1 cellular context compared by ENCODE assay signal in the genomic region with DNA sequence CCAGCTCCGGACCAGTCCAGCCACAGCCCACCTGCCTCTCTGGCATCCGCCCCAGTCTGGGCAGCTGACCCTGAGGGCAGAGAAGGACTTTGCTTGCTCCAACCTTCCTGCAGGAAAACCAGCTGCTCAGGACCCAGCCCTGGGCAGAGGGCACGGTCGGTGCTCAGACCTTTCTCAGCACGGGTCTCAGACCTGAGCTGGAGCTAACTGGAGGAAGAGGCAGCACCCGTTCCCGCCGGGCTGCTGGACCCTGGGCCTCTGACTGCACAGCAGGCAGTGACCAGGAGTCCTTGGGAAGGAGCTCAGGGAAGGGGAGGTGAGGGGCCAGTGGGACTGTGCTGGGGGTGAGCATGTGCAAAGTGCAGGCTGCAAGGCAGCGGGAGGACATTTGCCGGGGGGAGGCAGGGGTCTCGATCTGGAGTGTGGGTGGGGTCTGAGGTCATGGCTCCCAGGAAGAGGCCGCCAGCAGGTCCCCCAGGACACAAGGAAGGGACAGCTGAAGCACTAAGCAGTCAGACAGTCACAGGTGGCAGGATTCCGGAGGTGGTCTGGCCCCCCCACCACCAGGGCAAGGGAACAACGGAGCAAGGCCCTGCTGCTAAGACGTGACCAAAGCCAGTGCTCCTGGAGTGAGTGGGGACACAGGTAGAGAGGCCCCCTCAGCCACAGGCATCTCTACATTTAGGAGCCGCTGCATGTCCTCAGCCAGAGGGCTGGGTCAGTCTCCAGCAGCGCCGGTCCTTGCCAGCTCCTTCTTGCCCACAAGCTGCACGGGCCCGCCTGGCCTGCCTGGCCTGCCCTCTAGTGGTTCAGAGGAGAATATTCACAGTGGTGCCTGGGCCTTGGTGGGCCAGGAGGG.
TF ChIP-seq lines count a peak whose summit lies in the region.

No MANE protein-coding gene starts in this region.

TF ChIP-seq in K562, 482 proteins besides CTCF, POLR2A, EP300 and RAD21 (continues in another document):
- TF ChIP-seq PML (IDR thresholded peaks at IDR 0.05; ENCODE audit: low read length) (no peak), ZNF165 (CRISPR knock-in tag; IDR thresholded peaks at IDR 0.05; ENCODE audit: borderline replicate concordance) (no peak), MAZ (CRISPR knock-in tag; conservative IDR thresholded peaks at IDR 0.05 in 1 of 2, IDR thresholded peaks at IDR 0.05 in 1 of 2) (peak in 1 of 2 experiments; percentile 58; a peak in 1 of 4 replicates), EWSR1 (IDR thresholded peaks at IDR 0.05; ENCODE audit: borderline replicate concordance, low read depth, partially characterized antibody) (no peak), ZNF3 (CRISPR knock-in tag; IDR thresholded peaks at IDR 0.05) (no peak), KHSRP (IDR thresholded peaks at IDR 0.05) (no peak), ZNF644 (tag; IDR thresholded peaks at IDR 0.05; ENCODE audit: low read depth) (no peak), RBM22 (IDR thresholded peaks at IDR 0.05; ENCODE audit: low read depth, low read length, poor library complexity, severe bottlenecking) (no peak), TFAM (CRISPR knock-in tag; conservative IDR thresholded peaks at IDR 0.05) (no peak), DNMT1 (IDR thresholded peaks at IDR 0.05) (no peak), MTA1 (IDR thresholded peaks at IDR 0.05; ENCODE audit: borderline replicate concordance) (0 out of 2 replicates have a peak, but pooled peaks have one; percentile 37), ZNF184 (CRISPR knock-in tag; IDR thresholded peaks at IDR 0.05) (no peak), NFIC (IDR thresholded peaks at IDR 0.05) (no peak), TEAD4 (IDR thresholded peaks at IDR 0.05; ENCODE audit: low read length) (no peak), TEAD4 (CRISPR knock-in tag; IDR thresholded peaks at IDR 0.05; ENCODE audit: borderline replicate concordance) (no peak), LARP7 (IDR thresholded peaks at IDR 0.05) (no peak), SMAD4 (CRISPR knock-in tag; conservative IDR thresholded peaks at IDR 0.05) (no peak), ERF (CRISPR knock-in tag; IDR thresholded peaks at IDR 0.05) (no peak), THRAP3 (IDR thresholded peaks at IDR 0.05; ENCODE audit: borderline replicate concordance) (no peak), FOS (IDR thresholded peaks at IDR 0.05; ENCODE audit: extremely low read depth, insufficient read length) (no peak), TBL1XR1 (IDR thresholded peaks at IDR 0.05; ENCODE audit: low read length in 2 of 2) (0 out of 4 replicates have a peak, but pooled peaks of 1 of the 2 experiments have one; percentile 34), CTBP1 (IDR thresholded peaks at IDR 0.05; ENCODE audit: borderline replicate concordance) (0 out of 2 replicates have a peak, but pooled peaks have one; percentile 18)
- TF ChIP-seq, protein P1, sequence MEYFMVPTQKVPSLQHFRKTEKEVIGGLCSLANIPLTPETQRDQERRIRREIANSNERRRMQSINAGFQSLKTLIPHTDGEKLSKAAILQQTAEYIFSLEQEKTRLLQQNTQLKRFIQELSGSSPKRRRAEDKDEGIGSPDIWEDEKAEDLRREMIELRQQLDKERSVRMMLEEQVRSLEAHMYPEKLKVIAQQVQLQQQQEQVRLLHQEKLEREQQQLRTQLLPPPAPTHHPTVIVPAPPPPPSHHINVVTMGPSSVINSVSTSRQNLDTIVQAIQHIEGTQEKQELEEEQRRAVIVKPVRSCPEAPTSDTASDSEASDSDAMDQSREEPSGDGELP (CRISPR knock-in tag; IDR thresholded peaks at IDR 0.05; ENCODE audit: borderline replicate concordance): peak; percentile 67; the same call in 1 of the 2 replicates
- TF ChIP-seq, protein P2, sequence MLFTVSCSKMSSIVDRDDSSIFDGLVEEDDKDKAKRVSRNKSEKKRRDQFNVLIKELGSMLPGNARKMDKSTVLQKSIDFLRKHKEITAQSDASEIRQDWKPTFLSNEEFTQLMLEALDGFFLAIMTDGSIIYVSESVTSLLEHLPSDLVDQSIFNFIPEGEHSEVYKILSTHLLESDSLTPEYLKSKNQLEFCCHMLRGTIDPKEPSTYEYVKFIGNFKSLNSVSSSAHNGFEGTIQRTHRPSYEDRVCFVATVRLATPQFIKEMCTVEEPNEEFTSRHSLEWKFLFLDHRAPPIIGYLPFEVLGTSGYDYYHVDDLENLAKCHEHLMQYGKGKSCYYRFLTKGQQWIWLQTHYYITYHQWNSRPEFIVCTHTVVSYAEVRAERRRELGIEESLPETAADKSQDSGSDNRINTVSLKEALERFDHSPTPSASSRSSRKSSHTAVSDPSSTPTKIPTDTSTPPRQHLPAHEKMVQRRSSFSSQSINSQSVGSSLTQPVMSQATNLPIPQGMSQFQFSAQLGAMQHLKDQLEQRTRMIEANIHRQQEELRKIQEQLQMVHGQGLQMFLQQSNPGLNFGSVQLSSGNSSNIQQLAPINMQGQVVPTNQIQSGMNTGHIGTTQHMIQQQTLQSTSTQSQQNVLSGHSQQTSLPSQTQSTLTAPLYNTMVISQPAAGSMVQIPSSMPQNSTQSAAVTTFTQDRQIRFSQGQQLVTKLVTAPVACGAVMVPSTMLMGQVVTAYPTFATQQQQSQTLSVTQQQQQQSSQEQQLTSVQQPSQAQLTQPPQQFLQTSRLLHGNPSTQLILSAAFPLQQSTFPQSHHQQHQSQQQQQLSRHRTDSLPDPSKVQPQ (CRISPR knock-in tag; IDR thresholded peaks at IDR 0.05; ENCODE audit: borderline replicate concordance): no peak
- TF ChIP-seq, protein P3, sequence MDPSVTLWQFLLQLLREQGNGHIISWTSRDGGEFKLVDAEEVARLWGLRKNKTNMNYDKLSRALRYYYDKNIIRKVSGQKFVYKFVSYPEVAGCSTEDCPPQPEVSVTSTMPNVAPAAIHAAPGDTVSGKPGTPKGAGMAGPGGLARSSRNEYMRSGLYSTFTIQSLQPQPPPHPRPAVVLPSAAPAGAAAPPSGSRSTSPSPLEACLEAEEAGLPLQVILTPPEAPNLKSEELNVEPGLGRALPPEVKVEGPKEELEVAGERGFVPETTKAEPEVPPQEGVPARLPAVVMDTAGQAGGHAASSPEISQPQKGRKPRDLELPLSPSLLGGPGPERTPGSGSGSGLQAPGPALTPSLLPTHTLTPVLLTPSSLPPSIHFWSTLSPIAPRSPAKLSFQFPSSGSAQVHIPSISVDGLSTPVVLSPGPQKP (CRISPR knock-in tag; IDR thresholded peaks at IDR 0.05): no peak
- TF ChIP-seq, protein P4, sequence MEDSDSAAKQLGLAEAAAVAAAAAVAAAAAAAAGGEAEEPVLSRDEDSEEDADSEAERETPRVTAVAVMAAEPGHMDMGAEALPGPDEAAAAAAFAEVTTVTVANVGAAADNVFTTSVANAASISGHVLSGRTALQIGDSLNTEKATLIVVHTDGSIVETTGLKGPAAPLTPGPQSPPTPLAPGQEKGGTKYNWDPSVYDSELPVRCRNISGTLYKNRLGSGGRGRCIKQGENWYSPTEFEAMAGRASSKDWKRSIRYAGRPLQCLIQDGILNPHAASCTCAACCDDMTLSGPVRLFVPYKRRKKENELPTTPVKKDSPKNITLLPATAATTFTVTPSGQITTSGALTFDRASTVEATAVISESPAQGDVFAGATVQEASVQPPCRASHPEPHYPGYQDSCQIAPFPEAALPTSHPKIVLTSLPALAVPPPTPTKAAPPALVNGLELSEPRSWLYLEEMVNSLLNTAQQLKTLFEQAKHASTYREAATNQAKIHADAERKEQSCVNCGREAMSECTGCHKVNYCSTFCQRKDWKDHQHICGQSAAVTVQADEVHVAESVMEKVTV (CRISPR knock-in tag; IDR thresholded peaks at IDR 0.05): no peak
- TF ChIP-seq, protein P5, sequence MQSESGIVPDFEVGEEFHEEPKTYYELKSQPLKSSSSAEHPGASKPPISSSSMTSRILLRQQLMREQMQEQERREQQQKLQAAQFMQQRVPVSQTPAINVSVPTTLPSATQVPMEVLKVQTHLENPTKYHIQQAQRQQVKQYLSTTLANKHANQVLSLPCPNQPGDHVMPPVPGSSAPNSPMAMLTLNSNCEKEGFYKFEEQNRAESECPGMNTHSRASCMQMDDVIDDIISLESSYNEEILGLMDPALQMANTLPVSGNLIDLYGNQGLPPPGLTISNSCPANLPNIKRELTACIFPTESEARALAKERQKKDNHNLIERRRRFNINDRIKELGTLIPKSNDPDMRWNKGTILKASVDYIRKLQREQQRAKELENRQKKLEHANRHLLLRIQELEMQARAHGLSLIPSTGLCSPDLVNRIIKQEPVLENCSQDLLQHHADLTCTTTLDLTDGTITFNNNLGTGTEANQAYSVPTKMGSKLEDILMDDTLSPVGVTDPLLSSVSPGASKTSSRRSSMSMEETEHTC (IDR thresholded peaks at IDR 0.05): no peak
- TF ChIP-seq, protein P6, sequence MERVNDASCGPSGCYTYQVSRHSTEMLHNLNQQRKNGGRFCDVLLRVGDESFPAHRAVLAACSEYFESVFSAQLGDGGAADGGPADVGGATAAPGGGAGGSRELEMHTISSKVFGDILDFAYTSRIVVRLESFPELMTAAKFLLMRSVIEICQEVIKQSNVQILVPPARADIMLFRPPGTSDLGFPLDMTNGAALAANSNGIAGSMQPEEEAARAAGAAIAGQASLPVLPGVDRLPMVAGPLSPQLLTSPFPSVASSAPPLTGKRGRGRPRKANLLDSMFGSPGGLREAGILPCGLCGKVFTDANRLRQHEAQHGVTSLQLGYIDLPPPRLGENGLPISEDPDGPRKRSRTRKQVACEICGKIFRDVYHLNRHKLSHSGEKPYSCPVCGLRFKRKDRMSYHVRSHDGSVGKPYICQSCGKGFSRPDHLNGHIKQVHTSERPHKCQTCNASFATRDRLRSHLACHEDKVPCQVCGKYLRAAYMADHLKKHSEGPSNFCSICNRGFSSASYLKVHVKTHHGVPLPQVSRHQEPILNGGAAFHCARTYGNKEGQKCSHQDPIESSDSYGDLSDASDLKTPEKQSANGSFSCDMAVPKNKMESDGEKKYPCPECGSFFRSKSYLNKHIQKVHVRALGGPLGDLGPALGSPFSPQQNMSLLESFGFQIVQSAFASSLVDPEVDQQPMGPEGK (CRISPR knock-in tag; IDR thresholded peaks at IDR 0.05; ENCODE audit: borderline replicate concordance): no peak
- TF ChIP-seq, protein P7, sequence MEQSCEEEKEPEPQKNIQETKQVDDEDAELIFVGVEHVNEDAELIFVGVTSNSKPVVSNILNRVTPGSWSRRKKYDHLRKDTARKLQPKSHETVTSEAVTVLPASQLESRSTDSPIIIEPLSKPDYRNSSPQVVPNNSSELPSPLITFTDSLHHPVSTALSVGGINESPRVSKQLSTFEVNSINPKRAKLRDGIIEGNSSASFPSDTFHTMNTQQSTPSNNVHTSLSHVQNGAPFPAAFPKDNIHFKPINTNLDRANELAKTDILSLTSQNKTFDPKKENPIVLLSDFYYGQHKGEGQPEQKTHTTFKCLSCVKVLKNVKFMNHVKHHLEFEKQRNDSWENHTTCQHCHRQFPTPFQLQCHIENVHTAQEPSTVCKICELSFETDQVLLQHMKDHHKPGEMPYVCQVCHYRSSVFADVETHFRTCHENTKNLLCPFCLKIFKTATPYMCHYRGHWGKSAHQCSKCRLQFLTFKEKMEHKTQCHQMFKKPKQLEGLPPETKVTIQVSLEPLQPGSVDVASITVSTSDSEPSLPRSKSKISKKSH (CRISPR knock-in tag; IDR thresholded peaks at IDR 0.05): no peak
- TF ChIP-seq, protein P8, sequence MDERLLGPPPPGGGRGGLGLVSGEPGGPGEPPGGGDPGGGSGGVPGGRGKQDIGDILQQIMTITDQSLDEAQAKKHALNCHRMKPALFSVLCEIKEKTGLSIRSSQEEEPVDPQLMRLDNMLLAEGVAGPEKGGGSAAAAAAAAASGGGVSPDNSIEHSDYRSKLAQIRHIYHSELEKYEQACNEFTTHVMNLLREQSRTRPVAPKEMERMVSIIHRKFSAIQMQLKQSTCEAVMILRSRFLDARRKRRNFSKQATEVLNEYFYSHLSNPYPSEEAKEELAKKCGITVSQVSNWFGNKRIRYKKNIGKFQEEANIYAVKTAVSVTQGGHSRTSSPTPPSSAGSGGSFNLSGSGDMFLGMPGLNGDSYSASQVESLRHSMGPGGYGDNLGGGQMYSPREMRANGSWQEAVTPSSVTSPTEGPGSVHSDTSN (CRISPR knock-in tag; IDR thresholded peaks at IDR 0.05; ENCODE audit: low read depth): no peak
- TF ChIP-seq, protein P8 (tag; conservative IDR thresholded peaks at IDR 0.05; ENCODE audit: low read depth): no peak
- TF ChIP-seq, protein P9, sequence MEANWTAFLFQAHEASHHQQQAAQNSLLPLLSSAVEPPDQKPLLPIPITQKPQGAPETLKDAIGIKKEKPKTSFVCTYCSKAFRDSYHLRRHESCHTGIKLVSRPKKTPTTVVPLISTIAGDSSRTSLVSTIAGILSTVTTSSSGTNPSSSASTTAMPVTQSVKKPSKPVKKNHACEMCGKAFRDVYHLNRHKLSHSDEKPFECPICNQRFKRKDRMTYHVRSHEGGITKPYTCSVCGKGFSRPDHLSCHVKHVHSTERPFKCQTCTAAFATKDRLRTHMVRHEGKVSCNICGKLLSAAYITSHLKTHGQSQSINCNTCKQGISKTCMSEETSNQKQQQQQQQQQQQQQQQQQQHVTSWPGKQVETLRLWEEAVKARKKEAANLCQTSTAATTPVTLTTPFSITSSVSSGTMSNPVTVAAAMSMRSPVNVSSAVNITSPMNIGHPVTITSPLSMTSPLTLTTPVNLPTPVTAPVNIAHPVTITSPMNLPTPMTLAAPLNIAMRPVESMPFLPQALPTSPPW (CRISPR knock-in tag; IDR thresholded peaks at IDR 0.05): no peak
- TF ChIP-seq, protein P10, sequence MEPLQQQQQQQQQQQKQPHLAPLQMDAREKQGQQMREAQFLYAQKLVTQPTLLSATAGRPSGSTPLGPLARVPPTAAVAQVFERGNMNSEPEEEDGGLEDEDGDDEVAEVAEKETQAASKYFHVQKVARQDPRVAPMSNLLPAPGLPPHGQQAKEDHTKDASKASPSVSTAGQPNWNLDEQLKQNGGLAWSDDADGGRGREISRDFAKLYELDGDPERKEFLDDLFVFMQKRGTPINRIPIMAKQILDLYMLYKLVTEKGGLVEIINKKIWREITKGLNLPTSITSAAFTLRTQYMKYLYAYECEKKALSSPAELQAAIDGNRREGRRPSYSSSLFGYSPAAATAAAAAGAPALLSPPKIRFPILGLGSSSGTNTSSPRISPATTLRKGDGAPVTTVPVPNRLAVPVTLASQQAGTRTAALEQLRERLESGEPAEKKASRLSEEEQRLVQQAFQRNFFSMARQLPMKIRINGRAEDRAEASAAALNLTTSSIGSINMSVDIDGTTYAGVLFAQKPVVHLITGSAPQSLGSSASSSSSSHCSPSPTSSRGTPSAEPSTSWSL (CRISPR knock-in tag; IDR thresholded peaks at IDR 0.05; ENCODE audit: borderline replicate concordance): no peak
- TF ChIP-seq, protein P11, sequence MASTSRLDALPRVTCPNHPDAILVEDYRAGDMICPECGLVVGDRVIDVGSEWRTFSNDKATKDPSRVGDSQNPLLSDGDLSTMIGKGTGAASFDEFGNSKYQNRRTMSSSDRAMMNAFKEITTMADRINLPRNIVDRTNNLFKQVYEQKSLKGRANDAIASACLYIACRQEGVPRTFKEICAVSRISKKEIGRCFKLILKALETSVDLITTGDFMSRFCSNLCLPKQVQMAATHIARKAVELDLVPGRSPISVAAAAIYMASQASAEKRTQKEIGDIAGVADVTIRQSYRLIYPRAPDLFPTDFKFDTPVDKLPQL (IDR thresholded peaks at IDR 0.05; ENCODE audit: extremely low read depth, insufficient read length): no peak
